ENCODE assay signal across 17 cellular contexts in genomic region chr6:53527249-53527765, GRCh38. TPM values are rescaled to one million over a fixed set of nuclear protein-coding genes. Genes with fewer than 3 reads are reported as not detected.
DNase-seq lines count a peak whose midpoint lies in the region; ATAC-seq and TF ChIP-seq lines count a peak whose summit lies in the region.
"Had no signal": no experiment of that assay in that cellular context is flagged by ENCODE, and none has a peak within 500 bp of the region (broad histone marks: within the 10 kb centered on the region; RNA-seq: fewer than 3 reads in every experiment).

No MANE protein-coding gene starts in this region.

- H3K4me3 ChIP-seq in dorsolateral prefrontal cortex: peak overlapping the region in 8 of 59 donors; percentile 4 to 42 (median 16)
- H3K4me3 ChIP-seq: HAP-1, SJCRH30, upper lobe of left lung had no signal

- peak in 2 of 3 experiments; percentile 16 to 59 for DNase-seq in NCI-H1417 (lab: John Stamatoyannopoulos, UW)
- no peak for DNase-seq in NCI-H1417 treated with DMSO at 0.1 percent for 48 hours (lab: John Stamatoyannopoulos, UW)
- DNase-seq in NCI-H146 (lab: John Stamatoyannopoulos, UW): peak; percentile 57
- no peak for DNase-seq in dorsolateral prefrontal cortex
- peak; percentile 49 for DNase-seq in pons (ENCODE audit: low spot score)
- no peak for DNase-seq in NOMO-1 (lab: John Stamatoyannopoulos, UW; ENCODE audit: unreplicated experiment in 2 of 2)
- no peak for DNase-seq in NCI-H2227 treated with DMSO at 0.1 percent for 48 hours (lab: John Stamatoyannopoulos, UW)
- DNase-seq: DMS79 treated with DMSO at 0.1 percent for 48 hours; effector CD8-positive, alpha-beta T cell; NCI-H187 treated with DMSO at 0.1 percent for 48 hours; SJCRH30; stimulated activated naive CD4-positive, alpha-beta T cell treated with Interleukin-2 at 50 U/mL for 16 hours; upper lobe of left lung had no signal

- no peak for TF ChIP-seq CTCF in dorsolateral prefrontal cortex (IDR thresholded peaks at IDR 0.05 in 54 of 56, conservative IDR thresholded peaks at IDR 0.05 in 2 of 56; ENCODE audit: low read depth in 1 of 56, partially characterized antibody in 56 of 56)

- intact Hi-C loops in dorsolateral prefrontal cortex (cut with DNase I): no loop called here

- peak overlapping the region in 45 of 59 donors; percentile 4 to 82 (median 58) for H3K27ac ChIP-seq in dorsolateral prefrontal cortex
- H3K27ac ChIP-seq: C4-2B, SJCRH30, upper lobe of left lung had no signal

- H3K27me3 ChIP-seq in dorsolateral prefrontal cortex: no peaks in the 10 kb centered on the region
- H3K27me3 ChIP-seq: SJCRH30, upper lobe of left lung had no signal

- no peak for ATAC-seq in GM21423 (IDR thresholded peaks at IDR 0.05; ENCODE audit: unreplicated experiment)
- ATAC-seq: activated T-helper 17 cell treated with anti-CD3 and anti-CD28 coated beads, Interleukin-2, amount 50 U/mL, for 72 hours had no signal

RNA-seq across cellular contexts. Expression of gene GCLC, which starts 17.6 kb away (rescaled TPM):
- total RNA-seq in dorsolateral prefrontal cortex: 100 to 1,000 TPM in 3 of 120 experiments, 10 to 100 TPM in 117; 28.3 to 113 (median 64.6) TPM

Comparison
In these comparisons a context has a peak if more than half of its experiments do, and no peak if none do; other contexts are left out.
1. DNase-seq: peak in NCI-H1417 (2 of 3), NCI-H146 (single experiment) and pons (single experiment); none in NCI-H1417 treated with DMSO at 0.1 percent for 48 hours (single experiment), dorsolateral prefrontal cortex (0 of 10), NOMO-1 (0 of 2) and NCI-H2227 treated with DMSO at 0.1 percent for 48 hours (single experiment).